ENCODE assay signal across 8 cellular contexts in the genomic region with DNA sequence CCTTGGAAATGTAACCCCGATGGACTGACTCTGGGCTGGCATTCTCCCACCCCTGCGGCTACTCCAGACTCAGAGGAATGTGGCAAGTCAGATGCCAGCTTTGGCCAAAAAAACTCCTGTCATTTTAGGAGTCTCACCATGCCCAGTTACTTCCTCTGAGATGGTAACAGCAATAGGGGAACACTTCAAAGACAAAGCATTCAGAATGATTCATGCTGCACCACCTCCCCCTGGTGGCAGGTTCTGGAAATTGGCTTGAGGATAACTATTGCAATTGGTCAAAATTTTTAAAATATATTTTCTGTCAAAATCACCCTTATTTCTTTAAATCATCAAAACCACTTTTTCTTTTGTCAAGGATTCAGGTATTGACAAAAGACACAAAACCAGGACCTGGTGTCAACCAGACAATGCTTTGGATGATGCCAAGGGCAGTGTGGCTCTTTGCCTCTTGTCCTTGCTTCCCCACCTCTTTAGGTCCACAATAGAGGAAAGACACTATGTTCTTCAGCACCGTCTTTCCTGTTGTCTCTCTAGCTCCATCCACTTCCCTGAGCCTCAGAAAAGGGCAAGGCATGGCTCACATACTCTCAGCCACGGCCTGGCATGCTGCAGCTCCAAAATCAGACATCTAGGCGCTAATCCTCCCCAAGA. TPM values are rescaled to one million over a fixed set of nuclear protein-coding genes. Genes with fewer than 3 reads are reported as not detected.
DNase-seq lines count a peak whose midpoint lies in the region; ATAC-seq, FAIRE-seq and TF ChIP-seq lines count a peak whose summit lies in the region.

No MANE protein-coding gene starts in this region.

- H3K27me3 ChIP-seq in right cardiac atrium (ENCODE audit: control insufficient read depth, insufficient read depth) (no peaks in the 10 kb centered on the region), gastrocnemius medialis (no peaks in the 10 kb centered on the region)

- WGBS in right cardiac atrium = 69% methylated on average over 5 of the region's 5 CpGs

- peaks cover 0 to 67% of the 10 kb centered on the region in 2 donors for H3K36me3 ChIP-seq in gastrocnemius medialis

- no peak for DNase-seq in GM12892 (ENCODE audit: insufficient read length)
- DNase-seq in NCI-H187 (lab: John Stamatoyannopoulos, UW) = peak; percentile 11 to 23
- peak; percentile 79 for DNase-seq in T-helper 9 cell
- DNase-seq in amygdala (lab: John Stamatoyannopoulos, UW) = peak in 46 of 56 donors; percentile 4 to 90 (median 42)
- DNase-seq in right cardiac atrium = peak; percentile 66 to 84 (median 74)
- DNase-seq in gastrocnemius medialis = peak in 1 of 2 donors; percentile 46

- peak; percentile 72 for FAIRE-seq in GM12892 (lab: Jason Lieb, UNC)

- H3K27ac ChIP-seq in right cardiac atrium (ENCODE audit: low read length) (no peak overlapping the region), gastrocnemius medialis (no peak overlapping the region)

- H3K9me3 ChIP-seq in right cardiac atrium (ENCODE audit: control insufficient read depth, low read length) (no peaks in the 10 kb centered on the region), gastrocnemius medialis (no peaks in the 10 kb centered on the region)

- H3K4me3 ChIP-seq in right cardiac atrium (ENCODE audit: low read length) (no peak overlapping the region), gastrocnemius medialis (no peak overlapping the region)

- in situ Hi-C loops in gastrocnemius medialis (cut with MboI; ENCODE audit: low sequenced_read_pairs in 4 of 4) = loop anchor here (5.0 to 10.0 kb wide), 3 partner anchors 80 to 228 kb away; a partner anchor contains a TSS

- peak; percentile 64 for ATAC-seq in right cardiac atrium
- ATAC-seq in gastrocnemius medialis = peak in 1 of 2 donors; percentile 72
- ATAC-seq in HG02798 (IDR thresholded peaks at IDR 0.05; ENCODE audit: poor library complexity, unreplicated experiment) = no peak
- ATAC-seq in HG03159 (IDR thresholded peaks at IDR 0.05; ENCODE audit: unreplicated experiment) = no peak

- TF ChIP-seq POLR2A in GM12892 (IDR thresholded peaks at IDR 0.05; ENCODE audit: low read depth, low read length) = no peak
- TF ChIP-seq POLR2A in gastrocnemius medialis (IDR thresholded peaks at IDR 0.05) = no peak

- TF ChIP-seq CTCF in gastrocnemius medialis (IDR thresholded peaks at IDR 0.05 in 4 of 5, conservative IDR thresholded peaks at IDR 0.05 in 1 of 5) = peak; percentile 58 to 82 (median 72)

- intact Hi-C loops in right cardiac atrium (cut with DNase I) (loop anchor here in 3 of 4 donors (5.0 to 10.0 kb wide), 3 partner anchors 80 to 230 kb away; no protein-coding TSS in a partner anchor), gastrocnemius medialis (cut with DNase I; ENCODE audit: low total_unique reads) (loop anchor here (1.0 kb wide), 1 partner anchor 227 kb away; no protein-coding TSS in a partner anchor)

- H3K4me1 ChIP-seq in right cardiac atrium (ENCODE audit: control insufficient read depth, insufficient read depth, low read length) (no peaks in the 10 kb centered on the region), gastrocnemius medialis (no peaks in the 10 kb centered on the region)

RNA-seq across cellular contexts. Expression of a gene that starts 9.9 kb away (rescaled TPM):
- 22.7 TPM for polyA plus RNA-seq in GM12892 (2012; ENCODE audit: missing spikeins)
- total RNA-seq in right cardiac atrium (1 to 10 TPM in 1 of 4 donors, under 1 TPM in 2, not detected in 1; 0.25 to 1.1 (median 0.68) TPM), gastrocnemius medialis (1 to 10 TPM in 1 of 4 donors, under 1 TPM in 2, not detected in 1; 0.46 to 1.5 (median 0.60) TPM)
- 0.38 TPM for polyA plus RNA-seq in right cardiac atrium

RNA-seq across cellular contexts. Expression of a gene that starts 47.8 kb away (rescaled TPM):
- not detected for polyA plus RNA-seq in GM12892 (2012; ENCODE audit: missing spikeins)
- total RNA-seq in right cardiac atrium = under 1 TPM in 3 of 4 donors, not detected in 1; 0.15 to 0.50 (median 0.26) TPM
- polyA plus RNA-seq in right cardiac atrium = not detected
- under 1 TPM in 1 of 4 donors, not detected in 3; 0.53 TPM for total RNA-seq in gastrocnemius medialis

Comparison
In these comparisons a context has a peak if more than half of its experiments do, and no peak if none do; other contexts are left out.
1. ATAC-seq: peak in right cardiac atrium (2 of 2); none in HG02798 (single experiment) and HG03159 (single experiment).